8 cellular contexts compared by ENCODE assay signal in the genomic region with DNA sequence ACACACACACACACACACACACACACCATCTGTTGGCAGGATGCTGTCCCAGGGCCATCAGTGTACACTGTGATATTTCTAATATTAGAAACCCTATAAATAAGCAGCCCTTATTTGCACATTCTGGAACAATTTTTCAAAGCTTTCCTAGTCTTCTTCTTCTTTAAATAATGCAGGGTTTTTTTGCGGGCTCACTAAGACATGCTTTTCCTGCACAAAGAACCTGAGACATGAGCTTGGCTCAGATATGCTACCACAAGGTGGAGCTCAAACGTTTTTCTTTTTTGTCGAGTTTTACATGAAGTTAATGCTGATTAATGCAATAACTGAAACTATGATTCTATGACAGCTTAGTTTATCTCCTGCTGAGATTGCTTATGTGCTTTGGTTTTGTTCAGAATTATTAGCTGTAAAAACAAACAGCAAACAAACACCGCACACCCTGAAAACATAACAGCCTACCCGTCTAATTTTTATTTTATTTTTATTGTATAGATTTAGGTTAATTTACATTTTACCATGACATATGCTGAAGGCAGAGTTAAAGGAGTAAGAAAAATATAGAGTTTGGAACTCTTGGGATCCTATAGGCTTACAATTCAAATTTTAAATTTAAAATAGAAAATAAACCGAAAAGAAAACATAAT.
A peak's percentile ranks its signal among the peaks of the same experiment; 100 is the strongest.
DNase-seq lines count a peak whose midpoint lies in the region; ATAC-seq, FAIRE-seq and TF ChIP-seq lines count a peak whose summit lies in the region.

No MANE protein-coding gene starts in this region.

- H3K9me3 ChIP-seq in uterus: no peaks in the 10 kb centered on the region

- H3K4me3 ChIP-seq in BJ (ENCODE audit: low read depth, low read length) (no peak overlapping the region), bronchial epithelial cell (ENCODE audit: low read depth, low read length) (no peak overlapping the region), uterus (no peak overlapping the region)

- no peak for FAIRE-seq in bronchial epithelial cell (lab: Jason Lieb, UNC)

- TF ChIP-seq POLR2A in uterus (IDR thresholded peaks at IDR 0.05): no peak

- intact Hi-C loops in uterus (cut with DNase I; ENCODE audit: low total_unique reads): no loop called here

- POLR2A ChIA-PET in BJ (lab: Charles Lee): interaction anchor here (0.7 kb wide), 1 partner anchor 92 kb away, joined by 7 read pairs; no protein-coding TSS in a partner anchor

- no peaks in the 10 kb centered on the region for H3K36me3 ChIP-seq in BJ (ENCODE audit: control insufficient read depth, insufficient read depth, low read length)
- no peaks in the 10 kb centered on the region for H3K36me3 ChIP-seq in bronchial epithelial cell (ENCODE audit: control insufficient read depth, insufficient read depth, low read length)
- H3K36me3 ChIP-seq in uterus: no peaks in the 10 kb centered on the region

- CTCF ChIA-PET in BJ (lab: Yijun Ruan, JAX): interaction anchor here (0.6 to 4.6 kb wide), 35 partner anchors 9 to 1196 kb away, joined by 3 to 58 read pairs (median 4); no protein-coding TSS in a partner anchor

- H3K27me3 ChIP-seq in BJ (ENCODE audit: control insufficient read depth, insufficient read depth, low read length) (no peaks in the 10 kb centered on the region), bronchial epithelial cell (ENCODE audit: control insufficient read depth, insufficient read depth, low read length) (no peaks in the 10 kb centered on the region), uterus (no peaks in the 10 kb centered on the region)

- no peak for DNase-seq in BJ (ENCODE audit: low read depth)
- DNase-seq in NCI-H2081 treated with DMSO at 0.1 percent for 48 hours (lab: John Stamatoyannopoulos, UW): peak; percentile 7
- peak; percentile 63 for DNase-seq in bronchial epithelial cell (ENCODE audit: low read depth)
- no peak for DNase-seq in left lobe of liver (ENCODE audit: low spot score)
- peak in 1 of 2 donors; percentile 47 for DNase-seq in uterus
- no peak for DNase-seq in NCI-H2227 (lab: John Stamatoyannopoulos, UW; ENCODE audit: unreplicated experiment)
- DNase-seq in DMS79 (lab: John Stamatoyannopoulos, UW): no peak

- ATAC-seq in GM18517 (IDR thresholded peaks at IDR 0.05; ENCODE audit: unreplicated experiment) (peak; percentile 58), left lobe of liver (peak; percentile 74)

- peak overlapping the region; percentile 44 to 57 for H3K27ac ChIP-seq in uterus

- no peaks in the 10 kb centered on the region for H3K4me1 ChIP-seq in uterus

- TF ChIP-seq CTCF in BJ (IDR thresholded peaks at IDR 0.05; ENCODE audit: insufficient read depth, low read depth, low read length) (peak; percentile 71), bronchial epithelial cell (IDR thresholded peaks at IDR 0.05; ENCODE audit: insufficient read depth, low read length, severe bottlenecking) (peak; percentile 53), uterus (IDR thresholded peaks at IDR 0.05) (peak; percentile 62 to 68 (median 64))

Comparison
In these comparisons a context has a peak if more than half of its experiments do, and no peak if none do; other contexts are left out.
1. DNase-seq: peak in NCI-H2081 treated with DMSO at 0.1 percent for 48 hours (single experiment) and bronchial epithelial cell (single experiment); none in BJ (single experiment), left lobe of liver (single experiment), NCI-H2227 (single experiment) and DMS79 (single experiment).
2. Peak in every context shown above with its lines, with median percentiles within 50 percentile points of each other: CTCF ChIP-seq.